In genomic region chr10:104121485-104122272, GRCh38 we compare ENCODE assay signal across 8 cellular contexts. TPM values are rescaled to one million over a fixed set of nuclear protein-coding genes. Genes with fewer than 3 reads are reported as not detected.
A peak's percentile ranks its signal among the peaks of the same experiment; 100 is the strongest.
DNase-seq lines count a peak whose midpoint lies in the region; ATAC-seq and TF ChIP-seq lines count a peak whose summit lies in the region.

SFR1 (plus strand) TSS chr10:104122171; CDS start chr10:104122184, 13 bp downstream.

- ATAC-seq in GM19025 (IDR thresholded peaks at IDR 0.05; ENCODE audit: low read depth, unreplicated experiment) (peak; percentile 92), HG03342 (IDR thresholded peaks at IDR 0.05; ENCODE audit: unreplicated experiment) (peak; percentile 85)

- peaks cover 16 to 23% (median 21%) of the 10 kb centered on the region in 3 donors for H3K27me3 Mint-ChIP-seq in immature natural killer cell (ENCODE audit: low read depth in 3 of 3)

- H3K4me3 ChIP-seq in spleen: peak within 1 kb of the TSS; percentile 66 to 81 (median 72)

- peaks cover 15 to 29% of the 10 kb centered on the region in 2 donors for H3K4me1 Mint-ChIP-seq in immature natural killer cell

- TF ChIP-seq POLR2A in spleen (IDR thresholded peaks at IDR 0.05): peak; percentile 30 to 89 (median 58)

- peak within 1 kb of the TSS; percentile 96 to 100 (median 98) for H3K27ac ChIP-seq in spleen

- H3K4me3 Mint-ChIP-seq in immature natural killer cell: peak within 1 kb of the TSS; percentile 94 to 99 (median 96)

- DNase-seq in AG20443 (ENCODE audit: low spot score) (peak; percentile 99), NCI-H345 treated with DMSO at 0.1 percent for 48 hours (lab: John Stamatoyannopoulos, UW; ENCODE audit: unreplicated experiment) (peak; percentile 89), immature natural killer cell (peak; percentile 99), spleen (peak; percentile 100)
- peak; percentile 95 to 99 (median 98) for DNase-seq in activated CD4-positive, CD25-positive, alpha-beta regulatory T cell (lab: John Stamatoyannopoulos, UW)
- DNase-seq in central memory CD4-positive, alpha-beta T cell: peak; percentile 99

- TF ChIP-seq CTCF in spleen (IDR thresholded peaks at IDR 0.05 in 8 of 11, conservative IDR thresholded peaks at IDR 0.05 in 3 of 11): peak; percentile 27 to 85 (median 77)

- intact Hi-C loops in spleen (cut with DNase I; ENCODE audit: low total_unique reads): loop anchor here (10.0 kb wide), 2 partner anchors 157 to 207 kb away; partner anchors contain the start of genes SLK and STN1

- no peaks in the 10 kb centered on the region for H3K9me3 ChIP-seq in spleen

- no peaks in the 10 kb centered on the region for H3K9me3 Mint-ChIP-seq in immature natural killer cell

- H3K27ac Mint-ChIP-seq in immature natural killer cell: peak within 1 kb of the TSS; percentile 98 to 99 (median 98)

- no peaks in the 10 kb centered on the region for H3K27me3 ChIP-seq in spleen (replicated peaks in 1 of 7)

- H3K4me1 ChIP-seq in spleen: peaks cover 6 to 31% (median 20%) of the 10 kb centered on the region in 6 donors

- peaks cover 3 to 10% (median 4%) of the 10 kb centered on the region in 3 donors for H3K36me3 Mint-ChIP-seq in immature natural killer cell

- WGBS in spleen, 5 donors: 0 to 1% (median 0%) methylated on average over 31 to 70 of the region's 70 CpGs

- peaks cover 0 to 21% (median 6%) of the 10 kb centered on the region in 6 donors for H3K36me3 ChIP-seq in spleen

RNA-seq across cellular contexts. Expression of gene SFR1, which starts in this region (rescaled TPM):
- polyA plus RNA-seq in immature natural killer cell (10 to 100 TPM; 15.7 to 19.0 (median 16.7) TPM), spleen (1 to 10 TPM; 7.8 to 9.9 (median 9.8) TPM)
- 10 to 100 TPM in 2 of 7 donors, 1 to 10 TPM in 5; 7.5 to 13.2 (median 9.1) TPM for total RNA-seq in spleen

Comparison
In these comparisons a context has a peak if more than half of its experiments do, and no peak if none do; other contexts are left out.
1. Peak in every context shown above with its lines: DNase-seq, ATAC-seq, H3K4me3 ChIP-seq and H3K27ac ChIP-seq.